8 cellular contexts compared by ENCODE assay signal in genomic region chr5:140174472-140175366, GRCh38. TPM values are rescaled to one million over a fixed set of nuclear protein-coding genes. Genes with fewer than 3 reads are reported as not detected.
DNase-seq lines count a peak whose midpoint lies in the region; ATAC-seq lines count a peak whose summit lies in the region.

CYSTM1 (plus strand) TSS chr5:140175188; CDS start chr5:140194466, 19,278 bp downstream.

- peaks cover 11% of the 10 kb centered on the region for H3K4me1 ChIP-seq in CD8-positive, alpha-beta memory T cell (ENCODE audit: insufficient read depth, low read length)
- peaks cover 10% of the 10 kb centered on the region for H3K4me1 ChIP-seq in effector memory CD4-positive, alpha-beta T cell (ENCODE audit: control insufficient read depth, insufficient read depth, low read length, poor library complexity, severe bottlenecking)

- peak within 1 kb of the TSS; percentile 85 to 99 (median 97) for H3K27ac Mint-ChIP-seq in CD8-positive, alpha-beta memory T cell

- H3K27ac ChIP-seq in CD8-positive, alpha-beta memory T cell (ENCODE audit: low read depth, low read length): peak within 1 kb of the TSS; percentile 95
- peak within 1 kb of the TSS; percentile 84 for H3K27ac ChIP-seq in effector memory CD4-positive, alpha-beta T cell (ENCODE audit: insufficient read depth, low read length, poor library complexity, severe bottlenecking)

- no peaks in the 10 kb centered on the region for H3K9me3 Mint-ChIP-seq in CD8-positive, alpha-beta memory T cell

- no peaks in the 10 kb centered on the region for H3K9me3 ChIP-seq in CD8-positive, alpha-beta memory T cell (ENCODE audit: low read length)
- no peaks in the 10 kb centered on the region for H3K9me3 ChIP-seq in effector memory CD4-positive, alpha-beta T cell (ENCODE audit: control insufficient read depth, low read length)

- peak within 1 kb of the TSS; percentile 74 for H3K4me3 ChIP-seq in CD8-positive, alpha-beta memory T cell (ENCODE audit: low read length)
- peak within 1 kb of the TSS; percentile 68 for H3K4me3 ChIP-seq in effector memory CD4-positive, alpha-beta T cell (ENCODE audit: insufficient read depth, low read depth, low read length, poor library complexity, severe bottlenecking)

- CTCF ChIA-PET in CD8-positive, alpha-beta memory T cell (lab: Charles Lee): interaction anchor here (0.6 to 1.0 kb wide), 3 partner anchors 13 to 189 kb away, joined by 3 read pairs; partner anchors contain the start of gene PURA

- POLR2A ChIA-PET in CD8-positive, alpha-beta memory T cell (lab: Charles Lee): interaction anchor here (0.6 to 1.1 kb wide), 3 partner anchors 47 to 72 kb away, joined by 3 read pairs; no protein-coding TSS in a partner anchor

- H3K27me3 Mint-ChIP-seq in CD8-positive, alpha-beta memory T cell: peaks cover 0 to 2% of the 10 kb centered on the region in 2 donors

- DNase-seq in CD8-positive, alpha-beta memory T cell: peak; percentile 96 to 98 (median 97)
- DNase-seq in HT-29 (ENCODE audit: low spot score) (peak; percentile 99), medulla oblongata (ENCODE audit: extremely low spot score) (peak; percentile 97)
- peak; percentile 88 for DNase-seq in NK-92 treated with Interleukin-12 subunit alpha and Interleukin-12 subunit beta, amount 100 ng/mL, for 24 hours (lab: John Stamatoyannopoulos, UW)
- DNase-seq in activated CD8-positive, alpha-beta memory T cell treated with anti-CD3 and anti-CD28 coated beads for 4 hours (ENCODE audit: low read depth in 2 of 2): peak; percentile 85 to 87
- DNase-seq in effector memory CD4-positive, alpha-beta T cell: peak; percentile 94 to 95 (median 95)
- peak; percentile 93 for DNase-seq in stimulated activated CD8-positive, alpha-beta memory T cell treated with anti-CD3 and anti-CD28 coated beads, Interleukin-12 subunit alpha, Interleukin-12 subunit beta, amount 100 ng/mL, for 1 hour (ENCODE audit: low read depth)

- H3K36me3 ChIP-seq in CD8-positive, alpha-beta memory T cell (ENCODE audit: insufficient read depth, low read length): no peaks in the 10 kb centered on the region
- H3K36me3 ChIP-seq in effector memory CD4-positive, alpha-beta T cell (ENCODE audit: control insufficient read depth, insufficient read depth, low read length): no peaks in the 10 kb centered on the region

- no peaks in the 10 kb centered on the region for H3K27me3 ChIP-seq in CD8-positive, alpha-beta memory T cell (ENCODE audit: insufficient read depth, low read length, poor library complexity, severe bottlenecking)
- H3K27me3 ChIP-seq in effector memory CD4-positive, alpha-beta T cell (replicated peaks; ENCODE audit: control insufficient read depth, insufficient read depth, low read length, poor library complexity, severe bottlenecking): no peaks in the 10 kb centered on the region

- H3K4me1 Mint-ChIP-seq in CD8-positive, alpha-beta memory T cell: peaks cover 9 to 16% (median 13%) of the 10 kb centered on the region in 3 donors

- ATAC-seq in GM19468 (IDR thresholded peaks at IDR 0.05; ENCODE audit: extremely low read depth, unreplicated experiment): peak; percentile 90

- peak within 1 kb of the TSS; percentile 88 to 97 (median 93) for H3K4me3 Mint-ChIP-seq in CD8-positive, alpha-beta memory T cell

- H3K36me3 Mint-ChIP-seq in CD8-positive, alpha-beta memory T cell: peaks cover 0 to 6% (median 3%) of the 10 kb centered on the region in 3 donors

RNA-seq across cellular contexts. Expression of gene CYSTM1, which starts in this region (rescaled TPM):
- 10 to 100 TPM; 13.9 to 17.3 TPM for total RNA-seq in CD8-positive, alpha-beta memory T cell
- 11.1 TPM for polyA plus RNA-seq in CD8-positive, alpha-beta memory T cell
- 177 and 178 TPM in 2 replicates for total RNA-seq in HT-29 (2014; rRNA removed; shearing (Covaris generic))

Comparison
In these comparisons a context has a peak if more than half of its experiments do, and no peak if none do; other contexts are left out.
1. Peak in every context shown above with its lines: DNase-seq, ATAC-seq, H3K4me3 ChIP-seq and H3K27ac ChIP-seq.